ENCODE assay signal across 32 cellular contexts in the genomic region with DNA sequence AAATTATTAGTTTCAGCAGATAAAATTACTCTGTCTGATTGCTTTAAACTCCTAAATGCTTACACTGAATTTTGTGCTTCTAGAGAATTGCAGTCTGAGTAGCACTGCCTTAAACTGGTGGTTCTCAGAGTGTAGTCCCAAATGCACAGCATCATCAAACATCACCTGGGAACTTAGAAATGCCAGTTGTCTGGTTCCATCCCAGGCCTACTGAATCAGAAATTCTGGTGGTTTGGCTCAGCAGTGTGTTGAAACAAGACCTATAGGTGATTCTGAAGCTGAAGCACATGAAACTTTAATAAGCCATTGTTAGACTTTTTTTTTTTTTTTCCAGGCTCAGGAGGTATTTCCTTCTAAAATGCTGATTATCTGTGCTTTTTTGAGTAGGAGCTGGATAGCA. TPM values are rescaled to one million over a fixed set of nuclear protein-coding genes. Genes with fewer than 3 reads are reported as not detected.
DNase-seq lines count a peak whose midpoint lies in the region; ATAC-seq and TF ChIP-seq lines count a peak whose summit lies in the region.
"Had no signal": no experiment of that assay in that cellular context is flagged by ENCODE, and none has a peak within 500 bp of the region (broad histone marks: within the 10 kb centered on the region; RNA-seq: fewer than 3 reads in every experiment).

No MANE protein-coding gene starts in this region.

- H3K36me3 Mint-ChIP-seq in activated CD8-positive, alpha-beta T cell treated with anti-CD3 and anti-CD28 coated beads for 36 hours (ENCODE audit: low read depth), result peaks cover 8% of the 10 kb centered on the region
- H3K36me3 Mint-ChIP-seq in activated CD8-positive, alpha-beta T cell treated with anti-CD3 and anti-CD28 coated beads, Interleukin-2, amount 10 ng/mL, durations not matched to agents 7 days and 5 days (ENCODE audit: low read depth), result peaks cover 15% of the 10 kb centered on the region
- peaks cover 8% of the 10 kb centered on the region for H3K36me3 Mint-ChIP-seq in CD8-positive, alpha-beta T cell
- H3K36me3 Mint-ChIP-seq in naive thymus-derived CD8-positive, alpha-beta T cell, result peaks cover 0 to 10% (median 4%) of the 10 kb centered on the region in 3 donors

- no peak overlapping the region for H2AFZ ChIP-seq in neuronal stem cell (ENCODE audit: low read length)

- intact Hi-C loops in activated CD8-positive, alpha-beta T cell treated with anti-CD3 and anti-CD28 coated beads for 36 hours (cut with micrococcal nuclease), result no loop called here
- intact Hi-C loops in CD8-positive, alpha-beta T cell (cut with DNase I, micrococcal nuclease), result loop anchor here in 1 of 2 experiments (5.0 kb wide), 1 partner anchor 81 kb away; no protein-coding TSS in a partner anchor
- intact Hi-C loops in left ventricle myocardium inferior (cut with micrococcal nuclease), result no loop called here

- no peak overlapping the region for H3K18ac ChIP-seq in neuronal stem cell (ENCODE audit: low read length)

- no peak overlapping the region for H3K4me3 ChIP-seq in CD8-positive, alpha-beta T cell (ENCODE audit: low read depth, low read length)
- no peak overlapping the region for H3K4me3 ChIP-seq in neuronal stem cell (ENCODE audit: low read length in 2 of 2)
- H3K4me3 ChIP-seq in left ventricle myocardium inferior, result no peak overlapping the region
- H3K4me3 ChIP-seq: ascending aorta, esophagus muscularis mucosa, left lung, prostate gland, sigmoid colon had no signal

- peaks cover 4% of the 10 kb centered on the region for H3K79me1 ChIP-seq in neuronal stem cell (ENCODE audit: low read depth, low read length)

- DNase-seq in activated CD8-positive, alpha-beta T cell treated with anti-CD3 and anti-CD28 coated beads for 36 hours, result no peak
- DNase-seq in activated CD8-positive, alpha-beta T cell treated with anti-CD3 and anti-CD28 coated beads, Interleukin-2, amount 10 ng/mL, durations not matched to agents 7 days and 5 days, result no peak
- DNase-seq in CD8-positive, alpha-beta T cell, result no peak
- DNase-seq in astrocyte of the hippocampus (ENCODE audit: low read depth, low spot score) (peak; percentile 25), neuronal stem cell (ENCODE audit: low spot score) (no peak), left ventricle myocardium inferior (no peak)
- no peak for DNase-seq in naive thymus-derived CD8-positive, alpha-beta T cell
- DNase-seq: activated CD4-positive, alpha-beta T cell treated with anti-CD3 and anti-CD28 coated beads, Interleukin-2, amount 10 ng/mL, durations not matched to agents 7 days and 5 days; activated CD8-positive, alpha-beta memory T cell treated with anti-CD3 and anti-CD28 coated beads, Interleukin-2, amount 10 ng/mL, durations not matched to agents 7 days and 5 days; activated naive CD4-positive, alpha-beta T cell treated with anti-CD3 and anti-CD28 coated beads for 36 hours; caudate nucleus; foreskin fibroblast; Karpas-422; left lung; MV-4-11; NCI-H1436; NCI-H2107; NCI-H345; NCI-H69; sigmoid colon; stimulated activated CD4-positive, alpha-beta T cell treated with anti-CD3 and anti-CD28 coated beads, Interleukin-4, amount 100 ng/mL, for 24 hours; substantia nigra; SW 1271; T1000; WERI-Rb-1 had no signal

- H2BK12ac ChIP-seq in neuronal stem cell (ENCODE audit: low read length), result no peak overlapping the region

- no peaks in the 10 kb centered on the region for H3K9me3 Mint-ChIP-seq in activated CD8-positive, alpha-beta T cell treated with anti-CD3 and anti-CD28 coated beads for 36 hours
- H3K9me3 Mint-ChIP-seq in activated CD8-positive, alpha-beta T cell treated with anti-CD3 and anti-CD28 coated beads, Interleukin-2, amount 10 ng/mL, durations not matched to agents 7 days and 5 days (ENCODE audit: insufficient read depth), result peaks cover 3% of the 10 kb centered on the region
- H3K9me3 Mint-ChIP-seq in CD8-positive, alpha-beta T cell, result no peaks in the 10 kb centered on the region
- peaks cover 0 to 3% (median 0%) of the 10 kb centered on the region in 9 donors for H3K9me3 Mint-ChIP-seq in naive thymus-derived CD8-positive, alpha-beta T cell
- H3K9me3 Mint-ChIP-seq: activated CD4-positive, alpha-beta T cell treated with anti-CD3 and anti-CD28 coated beads, Interleukin-2, amount 10 ng/mL, durations not matched to agents 7 days and 5 days; type B pancreatic cell had no signal

- H2BK15ac ChIP-seq in neuronal stem cell (ENCODE audit: low read length), result no peak overlapping the region

- peak overlapping the region; percentile 40 for H3K27ac Mint-ChIP-seq in activated CD8-positive, alpha-beta T cell treated with anti-CD3 and anti-CD28 coated beads for 36 hours
- no peak overlapping the region for H3K27ac Mint-ChIP-seq in activated CD8-positive, alpha-beta T cell treated with anti-CD3 and anti-CD28 coated beads, Interleukin-2, amount 10 ng/mL, durations not matched to agents 7 days and 5 days
- no peak overlapping the region for H3K27ac Mint-ChIP-seq in CD8-positive, alpha-beta T cell
- peak overlapping the region in 4 of 10 donors; percentile 16 to 51 (median 37) for H3K27ac Mint-ChIP-seq in naive thymus-derived CD8-positive, alpha-beta T cell
- H3K27ac Mint-ChIP-seq: activated CD4-positive, alpha-beta T cell treated with anti-CD3 and anti-CD28 coated beads, Interleukin-2, amount 10 ng/mL, durations not matched to agents 7 days and 5 days; activated CD8-positive, alpha-beta memory T cell treated with anti-CD3 and anti-CD28 coated beads, Interleukin-2, amount 10 ng/mL, durations not matched to agents 7 days and 5 days; activated naive CD4-positive, alpha-beta T cell treated with anti-CD3 and anti-CD28 coated beads for 36 hours; activated T-helper 1 cell treated with anti-CD3 and anti-CD28 coated beads, Interleukin-12 subunit alpha, Interleukin-12 subunit beta, Interleukin-2, Interleukin-4 antibody, amounts not matched to agents 30 ng/mL and 10 ng/mL and 1 ng/mL, durations not matched to agents 14 hours and 24 hours and 36 hours; type B pancreatic cell had no signal

- no peak for TF ChIP-seq CTCF in activated CD8-positive, alpha-beta T cell treated with anti-CD3 and anti-CD28 coated beads for 36 hours (IDR thresholded peaks at IDR 0.05)
- TF ChIP-seq CTCF in CD8-positive, alpha-beta T cell (IDR thresholded peaks at IDR 0.05), result no peak
- no peak for TF ChIP-seq CTCF in left ventricle myocardium inferior (IDR thresholded peaks at IDR 0.05; ENCODE audit: borderline replicate concordance)

- POLR2A ChIA-PET in activated CD8-positive, alpha-beta T cell treated with anti-CD3 and anti-CD28 coated beads for 36 hours (lab: Charles Lee), result no interaction called here
- POLR2A ChIA-PET in activated CD8-positive, alpha-beta T cell treated with anti-CD3 and anti-CD28 coated beads, Interleukin-2, amount 10 ng/mL, durations not matched to agents 7 days and 5 days (lab: Charles Lee), result no interaction called here
- POLR2A ChIA-PET in CD8-positive, alpha-beta T cell (lab: Charles Lee), result interaction anchor here (0.9 kb wide), 1 partner anchor 24 kb away, joined by 3 read pairs; no protein-coding TSS in a partner anchor
- POLR2A ChIA-PET in naive thymus-derived CD8-positive, alpha-beta T cell (lab: Charles Lee), result interaction anchor here (2.1 kb wide), 1 partner anchor 21 kb away, joined by 7 read pairs; no protein-coding TSS in a partner anchor

- H3K36me3 ChIP-seq in CD8-positive, alpha-beta T cell (ENCODE audit: insufficient read depth, low read length), result no peaks in the 10 kb centered on the region
- H3K36me3 ChIP-seq in neuronal stem cell (replicated peaks in 1 of 2; ENCODE audit: control insufficient read depth in 2 of 2, insufficient read depth in 2 of 2, low read length in 2 of 2), result no peaks in the 10 kb centered on the region
- no peaks in the 10 kb centered on the region for H3K36me3 ChIP-seq in left ventricle myocardium inferior
- H3K36me3 ChIP-seq: ascending aorta, esophagus muscularis mucosa, left lung, prostate gland, sigmoid colon, WERI-Rb-1 had no signal

- H3K4me3 Mint-ChIP-seq in activated CD8-positive, alpha-beta T cell treated with anti-CD3 and anti-CD28 coated beads for 36 hours, result no peak overlapping the region
- no peak overlapping the region for H3K4me3 Mint-ChIP-seq in activated CD8-positive, alpha-beta T cell treated with anti-CD3 and anti-CD28 coated beads, Interleukin-2, amount 10 ng/mL, durations not matched to agents 7 days and 5 days
- H3K4me3 Mint-ChIP-seq in CD8-positive, alpha-beta T cell, result peak overlapping the region; percentile 2
- H3K4me3 Mint-ChIP-seq in naive thymus-derived CD8-positive, alpha-beta T cell, result peak overlapping the region in 9 of 10 donors; percentile 0 to 62 (median 44)
- H3K4me3 Mint-ChIP-seq: activated CD4-positive, alpha-beta T cell treated with anti-CD3 and anti-CD28 coated beads, Interleukin-2, amount 10 ng/mL, durations not matched to agents 7 days and 5 days; activated CD8-positive, alpha-beta memory T cell treated with anti-CD3 and anti-CD28 coated beads, Interleukin-2, amount 10 ng/mL, durations not matched to agents 7 days and 5 days; activated naive CD4-positive, alpha-beta T cell treated with anti-CD3 and anti-CD28 coated beads for 36 hours; activated T-helper 1 cell treated with anti-CD3 and anti-CD28 coated beads, Interleukin-12 subunit alpha, Interleukin-12 subunit beta, Interleukin-2, Interleukin-4 antibody, amounts not matched to agents 30 ng/mL and 10 ng/mL and 1 ng/mL, durations not matched to agents 14 hours and 24 hours and 36 hours; type B pancreatic cell had no signal

- no peak overlapping the region for H3K23ac ChIP-seq in neuronal stem cell (ENCODE audit: low read depth, low read length, poor library complexity)

- no peak overlapping the region for H3K4me2 ChIP-seq in neuronal stem cell (ENCODE audit: insufficient read depth, low read length, poor library complexity, severe bottlenecking)

- no peak overlapping the region for H3K14ac ChIP-seq in neuronal stem cell (ENCODE audit: low read length)

- H3K27ac ChIP-seq in CD8-positive, alpha-beta T cell (ENCODE audit: low read depth, low read length), result no peak overlapping the region
- H3K27ac ChIP-seq in neuronal stem cell (replicated peaks; ENCODE audit: low read length) (no peak overlapping the region), left ventricle myocardium inferior (replicated peaks) (no peak overlapping the region)
- H3K27ac ChIP-seq: ascending aorta, esophagus muscularis mucosa, left lung, prostate gland, sigmoid colon, WERI-Rb-1 had no signal

- H4K91ac ChIP-seq in neuronal stem cell (ENCODE audit: low read depth, low read length, poor library complexity), result no peak overlapping the region

- CTCF ChIA-PET in activated CD8-positive, alpha-beta T cell treated with anti-CD3 and anti-CD28 coated beads for 36 hours (lab: Charles Lee), result no interaction called here
- CTCF ChIA-PET in activated CD8-positive, alpha-beta T cell treated with anti-CD3 and anti-CD28 coated beads, Interleukin-2, amount 10 ng/mL, durations not matched to agents 7 days and 5 days (lab: Charles Lee), result no interaction called here
- CTCF ChIA-PET in CD8-positive, alpha-beta T cell (lab: Charles Lee), result no interaction called here

- H3K27me3 ChIP-seq in CD8-positive, alpha-beta T cell (ENCODE audit: insufficient read depth, low read length), result no peaks in the 10 kb centered on the region
- H3K27me3 ChIP-seq in neuronal stem cell (ENCODE audit: control insufficient read depth in 3 of 3, insufficient read depth in 3 of 3, low read depth in 1 of 3, low read length in 3 of 3) (no peaks in the 10 kb centered on the region), left ventricle myocardium inferior (ENCODE audit: low read depth) (no peaks in the 10 kb centered on the region)
- H3K27me3 ChIP-seq: ascending aorta, esophagus muscularis mucosa, left lung, sigmoid colon had no signal

- H3K9ac ChIP-seq in neuronal stem cell (ENCODE audit: low read depth, low read length, poor library complexity), result no peak overlapping the region

- peak; percentile 24 for ATAC-seq in activated CD8-positive, alpha-beta T cell treated with anti-CD3 and anti-CD28 coated beads for 36 hours
- ATAC-seq in activated CD8-positive, alpha-beta T cell treated with anti-CD3 and anti-CD28 coated beads, Interleukin-2, amount 10 ng/mL, durations not matched to agents 7 days and 5 days, result no peak
- no peak for ATAC-seq in CD8-positive, alpha-beta T cell
- peak in 1 of 2 donors; percentile 27 for ATAC-seq in naive thymus-derived CD8-positive, alpha-beta T cell
- ATAC-seq in GM21515 (IDR thresholded peaks at IDR 0.05; ENCODE audit: unreplicated experiment), result no peak
- ATAC-seq: activated CD8-positive, alpha-beta memory T cell treated with anti-CD3 and anti-CD28 coated beads, Interleukin-2, amount 10 ng/mL, durations not matched to agents 7 days and 5 days; left lung; Panc1 had no signal

- no peak overlapping the region for H4K8ac ChIP-seq in neuronal stem cell (ENCODE audit: low read depth, low read length)

- no peak overlapping the region for H2AK5ac ChIP-seq in neuronal stem cell (ENCODE audit: low read depth, low read length)

- no peaks in the 10 kb centered on the region for H3K9me3 ChIP-seq in CD8-positive, alpha-beta T cell (ENCODE audit: low read length)
- H3K9me3 ChIP-seq in neuronal stem cell (replicated peaks in 1 of 2; ENCODE audit: control insufficient read depth in 2 of 2, insufficient read depth in 1 of 2, low read depth in 1 of 2, low read length in 2 of 2) (peaks cover 0 to 10% of the 10 kb centered on the region in 2 donors), left ventricle myocardium inferior (replicated peaks) (no peaks in the 10 kb centered on the region)
- H3K9me3 ChIP-seq: ascending aorta, esophagus muscularis mucosa, left lung, prostate gland, sigmoid colon had no signal

- peaks cover 52% of the 10 kb centered on the region for H3K4me1 ChIP-seq in CD8-positive, alpha-beta T cell (ENCODE audit: insufficient read depth, low read length)
- H3K4me1 ChIP-seq in neuronal stem cell (ENCODE audit: control insufficient read depth in 2 of 2, insufficient read depth in 1 of 2, low read depth in 1 of 2, low read length in 2 of 2) (peaks cover 4 to 9% of the 10 kb centered on the region in 2 donors), left ventricle myocardium inferior (peaks cover 58% of the 10 kb centered on the region)
- H3K4me1 ChIP-seq: prostate gland had no signal

- H2BK5ac ChIP-seq in neuronal stem cell (ENCODE audit: low read length), result no peak overlapping the region

- H3K4me1 Mint-ChIP-seq in activated CD8-positive, alpha-beta T cell treated with anti-CD3 and anti-CD28 coated beads for 36 hours (ENCODE audit: low read depth), result peaks cover 64% of the 10 kb centered on the region
- H3K4me1 Mint-ChIP-seq in activated CD8-positive, alpha-beta T cell treated with anti-CD3 and anti-CD28 coated beads, Interleukin-2, amount 10 ng/mL, durations not matched to agents 7 days and 5 days (ENCODE audit: low read depth), result peaks cover 29% of the 10 kb centered on the region
- peaks cover 74% of the 10 kb centered on the region for H3K4me1 Mint-ChIP-seq in CD8-positive, alpha-beta T cell (ENCODE audit: low read depth)
- H3K4me1 Mint-ChIP-seq in naive thymus-derived CD8-positive, alpha-beta T cell, result peaks cover 37 to 82% (median 76%) of the 10 kb centered on the region in 4 donors

- no peak overlapping the region for H3K4ac ChIP-seq in neuronal stem cell (ENCODE audit: low read length)

- no peak overlapping the region for H2BK120ac ChIP-seq in neuronal stem cell (ENCODE audit: low read depth, low read length)

- H3K27me3 Mint-ChIP-seq in activated CD8-positive, alpha-beta T cell treated with anti-CD3 and anti-CD28 coated beads for 36 hours, result no peaks in the 10 kb centered on the region
- no peaks in the 10 kb centered on the region for H3K27me3 Mint-ChIP-seq in activated CD8-positive, alpha-beta T cell treated with anti-CD3 and anti-CD28 coated beads, Interleukin-2, amount 10 ng/mL, durations not matched to agents 7 days and 5 days (ENCODE audit: low read depth)
- H3K27me3 Mint-ChIP-seq in CD8-positive, alpha-beta T cell (ENCODE audit: low read depth), result no peaks in the 10 kb centered on the region
- no peaks in the 10 kb centered on the region for H3K27me3 Mint-ChIP-seq in naive thymus-derived CD8-positive, alpha-beta T cell
- H3K27me3 Mint-ChIP-seq: activated CD4-positive, alpha-beta T cell treated with anti-CD3 and anti-CD28 coated beads, Interleukin-2, amount 10 ng/mL, durations not matched to agents 7 days and 5 days; activated CD8-positive, alpha-beta memory T cell treated with anti-CD3 and anti-CD28 coated beads, Interleukin-2, amount 10 ng/mL, durations not matched to agents 7 days and 5 days; type B pancreatic cell had no signal

RNA-seq across cellular contexts. Expression of gene EPC2, which starts 22.0 kb away (rescaled TPM):
- 10 to 100 TPM; 19.3 to 20.0 TPM for total RNA-seq in activated CD8-positive, alpha-beta T cell treated with anti-CD3 and anti-CD28 coated beads for 36 hours
- total RNA-seq in activated CD8-positive, alpha-beta T cell treated with anti-CD3 and anti-CD28 coated beads, Interleukin-2, amount 10 ng/mL, durations not matched to agents 7 days and 5 days, result 10 to 100 TPM; 26.1 to 26.5 TPM
- 10 to 100 TPM; 94.2 to 98.3 TPM for total RNA-seq in CD8-positive, alpha-beta T cell
- total RNA-seq in naive thymus-derived CD8-positive, alpha-beta T cell, result 10 to 100 TPM; 91.1 to 94.7 TPM
- 1 to 10 TPM; 2.5 to 3.7 (median 3.0) TPM for polyA plus RNA-seq in naive thymus-derived CD8-positive, alpha-beta T cell
- 19.9 TPM for polyA plus RNA-seq in neuronal stem cell (2013, experiment 1 of 2)
- polyA plus RNA-seq in neuronal stem cell (2013, experiment 2 of 2), result 20.6 TPM
- total RNA-seq in left ventricle myocardium inferior, result 22.0 TPM

Comparison
In these comparisons a context has a peak if more than half of its experiments do, and no peak if none do; other contexts are left out.
1. H3K4me3 Mint-ChIP-seq: peak in CD8-positive, alpha-beta T cell (single experiment) and naive thymus-derived CD8-positive, alpha-beta T cell (9 of 10); none in activated CD8-positive, alpha-beta T cell treated with anti-CD3 and anti-CD28 coated beads for 36 hours (single experiment) and activated CD8-positive, alpha-beta T cell treated with anti-CD3 and anti-CD28 coated beads, Interleukin-2, amount 10 ng/mL, durations not matched to agents 7 days and 5 days (single experiment).
2. POLR2A ChIA-PET loops: an anchor here in CD8-positive, alpha-beta T cell (0.9 kb wide) and naive thymus-derived CD8-positive, alpha-beta T cell (2.1 kb wide); none called in activated CD8-positive, alpha-beta T cell treated with anti-CD3 and anti-CD28 coated beads for 36 hours and activated CD8-positive, alpha-beta T cell treated with anti-CD3 and anti-CD28 coated beads, Interleukin-2, amount 10 ng/mL, durations not matched to agents 7 days and 5 days.